In the genomic region with DNA sequence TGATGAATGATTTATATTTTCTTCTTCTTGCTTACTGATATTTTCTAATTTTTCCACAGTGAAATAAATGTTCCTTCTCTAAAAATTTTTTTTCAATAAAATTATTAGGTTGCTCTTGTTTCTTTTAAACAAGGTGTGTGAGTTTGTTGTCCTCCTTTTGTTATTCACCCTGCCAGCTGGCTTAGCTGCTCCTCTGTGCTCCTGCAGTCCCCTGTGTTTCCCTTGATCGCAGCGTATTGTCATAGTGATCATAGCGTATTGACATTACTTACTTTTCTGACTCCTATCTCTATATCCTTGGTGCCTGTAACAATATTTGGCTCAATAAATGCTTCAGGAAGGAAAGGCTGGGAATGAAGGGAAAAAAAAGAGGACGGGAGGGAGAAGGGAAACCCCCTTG, we compare ENCODE assay signal across 31 cellular contexts.
"Had no signal": no experiment of that assay in that cellular context is flagged by ENCODE, and none has a peak within 500 bp of the region (broad histone marks: within the 10 kb centered on the region; RNA-seq: fewer than 3 reads in every experiment).

No MANE protein-coding gene starts in this region.

- H3K27me3 ChIP-seq: colonic mucosa, gastrocnemius medialis, heart left ventricle, hepatocyte, ovary, right lobe of liver, stomach, thyroid gland, vagina had no signal

- H3K9me3 Mint-ChIP-seq: dendritic cell treated with granulocyte-macrophage colony-stimulating factor and Interleukin-4, amounts not matched to agents 40 ng/mL and 50 ng/mL, for 4 days; endodermal cell; immature natural killer cell; natural killer cell had no signal

- ATAC-seq: esophagus mucosa, gastrocnemius medialis, heart left ventricle, left colon, lower lobe of right lung, natural killer cell had no signal

- H3K27ac ChIP-seq: colonic mucosa, epithelial cell of prostate, gastrocnemius medialis, heart left ventricle, hepatocyte, left ventricle myocardium inferior, lower lobe of right lung, ovary, right lobe of liver, stomach, thyroid gland, vagina had no signal

- H3K4me1 ChIP-seq: colonic mucosa, gastrocnemius medialis, left ventricle myocardium inferior, lower lobe of right lung, right lobe of liver, stomach, vagina had no signal

- H3K4me3 Mint-ChIP-seq: dendritic cell treated with granulocyte-macrophage colony-stimulating factor and Interleukin-4, amounts not matched to agents 40 ng/mL and 50 ng/mL, for 4 days; endodermal cell; immature natural killer cell; natural killer cell had no signal

- H3K4me2 ChIP-seq: hepatocyte, smooth muscle cell had no signal

- H2AFZ ChIP-seq: hepatocyte had no signal

- H3K27me3 Mint-ChIP-seq: dendritic cell treated with granulocyte-macrophage colony-stimulating factor and Interleukin-4, amounts not matched to agents 40 ng/mL and 50 ng/mL, for 4 days had no signal

- H3K27ac Mint-ChIP-seq: dendritic cell treated with granulocyte-macrophage colony-stimulating factor and Interleukin-4, amounts not matched to agents 40 ng/mL and 50 ng/mL, for 4 days; endodermal cell had no signal

- H3K79me2 ChIP-seq: hepatocyte had no signal

- H3K4me1 Mint-ChIP-seq: endodermal cell had no signal

- H3K9me3 ChIP-seq: colonic mucosa, gastrocnemius medialis, heart left ventricle, left ventricle myocardium inferior, lower lobe of right lung, ovary, right lobe of liver, stomach, thyroid gland, vagina had no signal

- DNase-seq: colonic mucosa; effector CD8-positive, alpha-beta T cell; endodermal cell; foreskin fibroblast; gastrocnemius medialis; heart left ventricle; immature natural killer cell; islet precursor cell; kidney glomerular epithelial cell; left colon; left ventricle myocardium inferior; lower lobe of right lung; natural killer cell; occipital lobe; ovary; posterior cingulate gyrus; right lobe of liver; stimulated activated CD4-positive, alpha-beta T cell treated with anti-CD3 and anti-CD28 coated beads, Interleukin-12 subunit alpha, Interleukin-12 subunit beta, amount 100 ng/mL, for 4 hours; stimulated activated CD4-positive, alpha-beta T cell treated with anti-CD3 and anti-CD28 coated beads, Interleukin-1b, Interleukin-23, amount 100 ng/mL, for 48 hours; stimulated activated CD4-positive, alpha-beta T cell treated with anti-CD3 and anti-CD28 coated beads, Interleukin-4, amount 100 ng/mL, for 1 hour; stimulated activated CD8-positive, alpha-beta memory T cell treated with anti-CD3 and anti-CD28 coated beads, Interleukin-4, amount 100 ng/mL, for 48 hours; stimulated activated naive CD4-positive, alpha-beta T cell treated with Interleukin-2 at 50 U/mL for 16 hours; stomach; thyroid gland; trophoblast cell had no signal
